ENCODE assay signal across 11 cellular contexts in the genomic region with DNA sequence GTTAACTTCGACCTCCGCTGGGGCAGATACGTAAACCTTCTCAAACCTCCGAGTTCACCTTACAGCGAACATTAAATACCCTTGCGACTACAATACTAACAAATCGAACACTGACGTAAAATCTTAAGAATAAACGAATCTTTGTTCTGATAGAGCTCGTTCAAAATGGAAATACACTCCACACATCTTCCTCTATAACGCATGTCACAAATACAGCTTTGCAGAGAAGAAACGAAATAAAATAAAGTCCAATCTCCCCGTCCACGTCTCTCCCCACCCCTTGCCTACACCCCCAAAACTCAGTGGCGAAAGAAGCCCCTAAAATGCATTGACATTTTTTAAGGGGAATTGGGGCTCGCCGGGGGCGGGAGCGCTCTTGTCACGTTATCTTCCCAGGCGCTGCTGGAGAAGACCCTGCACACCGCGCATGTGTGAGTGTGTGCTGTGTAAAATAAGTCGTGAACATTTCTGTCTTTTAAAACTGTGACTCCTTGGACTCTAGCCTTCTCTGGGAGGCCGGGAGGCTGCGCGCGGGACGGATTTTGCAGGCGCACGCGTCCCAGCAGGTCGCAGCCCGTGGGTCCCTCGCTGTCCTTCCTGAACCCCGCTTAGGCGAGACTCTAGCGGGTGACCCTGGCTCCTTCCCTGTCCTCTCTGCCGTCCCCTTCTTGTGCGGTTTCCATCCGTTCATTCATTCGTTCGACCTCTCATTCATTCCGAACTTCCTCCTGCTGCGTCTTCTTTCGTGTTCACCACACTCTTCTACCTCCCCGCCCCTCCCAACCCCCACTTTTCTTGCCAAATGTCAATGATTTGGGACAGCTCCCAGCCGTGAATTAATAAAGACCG. TPM values are rescaled to one million over a fixed set of nuclear protein-coding genes. Genes with fewer than 3 reads are reported as not detected.
DNase-seq lines count a peak whose midpoint lies in the region; ATAC-seq and TF ChIP-seq lines count a peak whose summit lies in the region.
"Had no signal": no experiment of that assay in that cellular context is flagged by ENCODE, and none has a peak within 500 bp of the region (broad histone marks: within the 10 kb centered on the region; RNA-seq: fewer than 3 reads in every experiment).

No MANE protein-coding gene starts in this region.

- H2AFZ ChIP-seq in SK-N-SH (ENCODE audit: low read depth) (peak overlapping the region; percentile 80), hepatocyte (peak overlapping the region; percentile 52)

- H3K4me1 ChIP-seq in SK-N-SH (ENCODE audit: control insufficient read depth in 1 of 2, insufficient read depth in 2 of 2, low read depth in 1 of 2, low read length in 1 of 2) (peaks cover 3 to 8% of the 10 kb centered on the region in 2 experiments; a peak in 2 of 4 replicates), hepatocyte (ENCODE audit: insufficient read depth) (peaks cover 30% of the 10 kb centered on the region), spleen (peaks cover 28 to 94% (median 77%) of the 10 kb centered on the region in 6 donors)

- TF ChIP-seq RAD21 in SK-N-SH (IDR thresholded peaks at IDR 0.05; ENCODE audit: low read length) = no peak

- POLR2A ChIA-PET in SK-N-SH (lab: Yijun Ruan, JAX) (interaction anchor here (0.9 kb wide), 1 partner anchor 533 kb away, joined by 3 read pairs; no protein-coding TSS in a partner anchor), T-cell (lab: Charles Lee) (no interaction called here)

- H3K27me3 Mint-ChIP-seq in T-cell = peaks cover 64 to 90% of the 10 kb centered on the region in 2 donors

- TF ChIP-seq CTCF in SK-N-SH (IDR thresholded peaks at IDR 0.05) (no peak), hepatocyte (IDR thresholded peaks at IDR 0.05; ENCODE audit: poor library complexity) (no peak), spleen (IDR thresholded peaks at IDR 0.05 in 8 of 11, conservative IDR thresholded peaks at IDR 0.05 in 3 of 11) (no peak)

- TF ChIP-seq POLR2A in spleen (IDR thresholded peaks at IDR 0.05) = no peak

- H3K4me3 Mint-ChIP-seq in T-cell = peak overlapping the region; percentile 62 to 86 (median 74)

- peaks cover 19% of the 10 kb centered on the region for H3K36me3 Mint-ChIP-seq in T-cell

- 7% methylated on average over 44 of the region's 49 CpGs for WGBS in SK-N-SH (ENCODE audit: low lambda C conversion rate)
- 1% methylated on average over 44 of the region's 49 CpGs for WGBS in hepatocyte (ENCODE audit: low lambda C conversion rate, missing lambda C conversion rate)
- 6 to 12% (median 8%) methylated on average over 49 of the region's 49 CpGs for WGBS in spleen, 5 donors

- H3K36me3 ChIP-seq in SK-N-SH (replicated peaks in 1 of 2; ENCODE audit: control insufficient read depth in 1 of 2, insufficient read depth in 2 of 2, low read length in 1 of 2) = no peaks in the 10 kb centered on the region
- no peaks in the 10 kb centered on the region for H3K36me3 ChIP-seq in hepatocyte (replicated peaks; ENCODE audit: insufficient read depth, low read depth)
- H3K36me3 ChIP-seq in spleen = peaks cover 0 to 6% (median 0%) of the 10 kb centered on the region in 6 donors

- H4K20me1 ChIP-seq in SK-N-SH (ENCODE audit: insufficient read depth) (no peaks in the 10 kb centered on the region), hepatocyte (ENCODE audit: insufficient read depth, poor library complexity, severe bottlenecking) (no peaks in the 10 kb centered on the region)

- H3K9me3 Mint-ChIP-seq in T-cell = peaks cover 0 to 22% (median 2%) of the 10 kb centered on the region in 3 donors

- no peaks in the 10 kb centered on the region for H3K9me3 ChIP-seq in SK-N-SH
- no peaks in the 10 kb centered on the region for H3K9me3 ChIP-seq in hepatocyte (ENCODE audit: low read depth)
- H3K9me3 ChIP-seq in spleen = peaks cover 0 to 51% (median 3%) of the 10 kb centered on the region in 8 donors

- H3K27ac Mint-ChIP-seq in T-cell = peak overlapping the region; percentile 25 to 39

- H3K27me3 ChIP-seq in SK-N-SH (ENCODE audit: insufficient read depth) (peaks cover 87% of the 10 kb centered on the region), hepatocyte (peaks cover 99% of the 10 kb centered on the region), spleen (replicated peaks in 1 of 7) (peaks cover 29 to 100% (median 99%) of the 10 kb centered on the region in 7 donors)

- peak overlapping the region; percentile 52; the same call in 1 of the 2 replicates for H3K9ac ChIP-seq in SK-N-SH

- H3K9me2 ChIP-seq in SK-N-SH (no peaks in the 10 kb centered on the region), hepatocyte (replicated peaks; ENCODE audit: insufficient read depth) (no peaks in the 10 kb centered on the region)

- H3K27ac ChIP-seq in SK-N-SH (ENCODE audit: low read depth in 2 of 2, low read length in 1 of 2) (peak overlapping the region in 1 of 2 experiments; percentile 3; a peak in 2 of 4 replicates), hepatocyte (no peak overlapping the region), spleen (peak overlapping the region; percentile 58 to 85 (median 80))
- H3K27ac ChIP-seq: epithelial cell of prostate had no signal

- no peak for ATAC-seq in SK-N-SH treated with all-trans-retinoic acid at 6 μM for 48 hours
- ATAC-seq in T-cell (replicated peaks in 1 of 4) = no peak
- ATAC-seq in esophagus mucosa = no peak

- DNase-seq in SK-N-SH = peak; percentile 49
- DNase-seq in T-cell = no peak
- no peak for DNase-seq in hepatocyte (ENCODE audit: low spot score)
- no peak for DNase-seq in spleen
- DNase-seq in NCI-H69 (lab: John Stamatoyannopoulos, UW) = no peak
- no peak for DNase-seq in HuH-7 (ENCODE audit: low spot score)
- DNase-seq: COR-L47, NCI-H446 had no signal

- no peak for TF ChIP-seq EP300 in SK-N-SH (IDR thresholded peaks at IDR 0.05; ENCODE audit: borderline replicate concordance in 1 of 2, low read depth in 1 of 2, low read length in 1 of 2)

- peak overlapping the region; percentile 58 to 64 for H3K4me3 ChIP-seq in SK-N-SH (ENCODE audit: low read depth in 2 of 2, low read length in 1 of 2)
- H3K4me3 ChIP-seq in hepatocyte = no peak overlapping the region
- H3K4me3 ChIP-seq in spleen = peak overlapping the region; percentile 30 to 70 (median 48)

- peak overlapping the region; percentile 71 for H3K4me2 ChIP-seq in SK-N-SH
- peak overlapping the region; percentile 73 for H3K4me2 ChIP-seq in hepatocyte

- intact Hi-C loops in spleen (cut with DNase I; ENCODE audit: low total_unique reads) = no loop called here

- CTCF ChIA-PET in SK-N-SH (lab: Yijun Ruan, JAX) (interaction anchor here (3.2 kb wide), 1 partner anchor 533 kb away, joined by 18 read pairs; no protein-coding TSS in a partner anchor), T-cell (lab: Charles Lee) (no interaction called here)

- peaks cover 64 to 79% (median 66%) of the 10 kb centered on the region in 3 donors for H3K4me1 Mint-ChIP-seq in T-cell

- peaks cover 3% of the 10 kb centered on the region for H3F3A ChIP-seq in SK-N-SH (replicated peaks; ENCODE audit: insufficient read depth)

- no peaks in the 10 kb centered on the region for H3K79me2 ChIP-seq in SK-N-SH (ENCODE audit: insufficient read depth)
- H3K79me2 ChIP-seq in hepatocyte = no peaks in the 10 kb centered on the region

TF ChIP-seq in SK-N-SH, 30 proteins besides CTCF, POLR2A, EP300 and RAD21 (continues in another document):
- TF ChIP-seq NRF1 (IDR thresholded peaks at IDR 0.05; ENCODE audit: low read depth, low read length) = peak; percentile 43; the same call in 1 of the 2 replicates
- TF ChIP-seq, protein P1, sequence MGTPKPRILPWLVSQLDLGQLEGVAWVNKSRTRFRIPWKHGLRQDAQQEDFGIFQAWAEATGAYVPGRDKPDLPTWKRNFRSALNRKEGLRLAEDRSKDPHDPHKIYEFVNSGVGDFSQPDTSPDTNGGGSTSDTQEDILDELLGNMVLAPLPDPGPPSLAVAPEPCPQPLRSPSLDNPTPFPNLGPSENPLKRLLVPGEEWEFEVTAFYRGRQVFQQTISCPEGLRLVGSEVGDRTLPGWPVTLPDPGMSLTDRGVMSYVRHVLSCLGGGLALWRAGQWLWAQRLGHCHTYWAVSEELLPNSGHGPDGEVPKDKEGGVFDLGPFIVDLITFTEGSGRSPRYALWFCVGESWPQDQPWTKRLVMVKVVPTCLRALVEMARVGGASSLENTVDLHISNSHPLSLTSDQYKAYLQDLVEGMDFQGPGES (IDR thresholded peaks at IDR 0.05; ENCODE audit: low read depth, low read length) = no peak
- TF ChIP-seq MXI1 (IDR thresholded peaks at IDR 0.05; ENCODE audit: low read depth, low read length) = peak; percentile 30; the same call in 1 of the 2 replicates

TF ChIP-seq in SK-N-SH treated with all-trans-retinoic acid at 6 μM for 48 hours, 23 proteins besides CTCF, POLR2A, EP300 and RAD21 (continues in another document):
- TF ChIP-seq, protein P2, sequence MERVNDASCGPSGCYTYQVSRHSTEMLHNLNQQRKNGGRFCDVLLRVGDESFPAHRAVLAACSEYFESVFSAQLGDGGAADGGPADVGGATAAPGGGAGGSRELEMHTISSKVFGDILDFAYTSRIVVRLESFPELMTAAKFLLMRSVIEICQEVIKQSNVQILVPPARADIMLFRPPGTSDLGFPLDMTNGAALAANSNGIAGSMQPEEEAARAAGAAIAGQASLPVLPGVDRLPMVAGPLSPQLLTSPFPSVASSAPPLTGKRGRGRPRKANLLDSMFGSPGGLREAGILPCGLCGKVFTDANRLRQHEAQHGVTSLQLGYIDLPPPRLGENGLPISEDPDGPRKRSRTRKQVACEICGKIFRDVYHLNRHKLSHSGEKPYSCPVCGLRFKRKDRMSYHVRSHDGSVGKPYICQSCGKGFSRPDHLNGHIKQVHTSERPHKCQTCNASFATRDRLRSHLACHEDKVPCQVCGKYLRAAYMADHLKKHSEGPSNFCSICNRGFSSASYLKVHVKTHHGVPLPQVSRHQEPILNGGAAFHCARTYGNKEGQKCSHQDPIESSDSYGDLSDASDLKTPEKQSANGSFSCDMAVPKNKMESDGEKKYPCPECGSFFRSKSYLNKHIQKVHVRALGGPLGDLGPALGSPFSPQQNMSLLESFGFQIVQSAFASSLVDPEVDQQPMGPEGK (CRISPR knock-in tag; IDR thresholded peaks at IDR 0.05; ENCODE audit: borderline replicate concordance) = no peak
- TF ChIP-seq RARB (CRISPR knock-in tag; IDR thresholded peaks at IDR 0.05) (no peak), TOX (CRISPR knock-in tag; IDR thresholded peaks at IDR 0.05; ENCODE audit: borderline replicate concordance) (no peak)

RNA-seq across cellular contexts. Expression of a gene that starts 2.4 kb away (rescaled TPM):
- 8.5 and 8.9 TPM in 2 replicates for polyA plus RNA-seq in SK-N-SH (2012; rRNA removed)
- polyA plus RNA-seq in SK-N-SH (2012; cell fraction: cytosol; rRNA removed) = 10.5 and 10.9 TPM in 2 replicates
- polyA plus RNA-seq in SK-N-SH (2012; cell fraction: nucleus; rRNA removed) = 9.7 and 10.7 TPM in 2 replicates
- total RNA-seq in T-cell = under 1 TPM in 2 of 5 donors, not detected in 3; 0.13 to 0.33 TPM
- total RNA-seq in hepatocyte = not detected in 2 replicates
- not detected in 2 replicates for polyA plus RNA-seq in hepatocyte
- total RNA-seq in spleen = 10 to 100 TPM; 15.4 to 28.5 (median 21.2) TPM
- 10 to 100 TPM in 1 of 3 donors, 1 to 10 TPM in 2; 6.9 to 16.2 (median 8.7) TPM for polyA plus RNA-seq in spleen
- 1.6 TPM for total RNA-seq in esophagus mucosa
